ENCODE assay signal across 2 cellular contexts in the genomic region with DNA sequence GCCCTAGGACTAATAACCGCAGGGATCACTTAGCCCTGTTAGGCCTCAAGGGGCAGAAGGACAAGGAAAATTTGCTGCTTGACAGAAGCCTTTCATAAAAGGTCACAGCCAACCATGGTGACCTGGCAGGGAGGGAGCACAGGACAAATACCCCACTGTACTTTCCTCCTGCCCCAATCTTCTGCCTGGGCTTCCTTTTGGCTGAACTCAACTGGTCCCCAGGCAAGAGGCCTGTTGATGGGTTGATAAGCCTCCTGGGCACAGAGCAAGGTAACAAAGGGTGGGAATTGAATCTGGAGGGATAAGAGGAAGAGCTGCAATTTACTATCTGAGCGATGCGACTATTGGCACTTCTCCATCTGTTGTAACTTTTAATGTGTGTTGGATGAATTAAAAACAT.
TF ChIP-seq lines count a peak whose summit lies in the region.

No MANE protein-coding gene starts in this region.

TF ChIP-seq in SK-N-SH, 30 proteins besides CTCF, POLR2A, EP300 and RAD21 (continued from another document):
- TF ChIP-seq RFX5 (IDR thresholded peaks at IDR 0.05; ENCODE audit: low read length) (no peak), JUND (IDR thresholded peaks at IDR 0.05) (no peak), GATA2 (CRISPR knock-in tag; IDR thresholded peaks at IDR 0.05) (peak; percentile 67), TCF12 (IDR thresholded peaks at IDR 0.05) (no peak), ELF1 (IDR thresholded peaks at IDR 0.05) (no peak), TAF1 (IDR thresholded peaks at IDR 0.05; ENCODE audit: borderline replicate concordance, low read depth, low read length) (no peak), USF1 (IDR thresholded peaks at IDR 0.05; ENCODE audit: borderline replicate concordance, low read depth) (no peak), SMC3 (IDR thresholded peaks at IDR 0.05; ENCODE audit: low read depth, low read length) (no peak), NFIC (IDR thresholded peaks at IDR 0.05; ENCODE audit: borderline replicate concordance) (no peak), CHD2 (IDR thresholded peaks at IDR 0.05; ENCODE audit: low read length, partially characterized antibody) (no peak), FOXJ3 (CRISPR knock-in tag; IDR thresholded peaks at IDR 0.05) (peak; percentile 38; the same call in 1 of the 2 replicates), FOSL2 (IDR thresholded peaks at IDR 0.05; ENCODE audit: borderline replicate concordance, low read depth) (no peak)

TF ChIP-seq in SK-N-SH treated with all-trans-retinoic acid at 6 μM for 48 hours, 23 proteins besides CTCF, POLR2A, EP300 and RAD21 (continued from another document):
- no peak for TF ChIP-seq PATZ1 (CRISPR knock-in tag; IDR thresholded peaks at IDR 0.05; ENCODE audit: borderline replicate concordance)
- TF ChIP-seq ZFP3 (CRISPR knock-in tag; IDR thresholded peaks at IDR 0.05) = no peak
- no peak for TF ChIP-seq ZNF8 (CRISPR knock-in tag; IDR thresholded peaks at IDR 0.05)
- no peak for TF ChIP-seq ZNF565 (CRISPR knock-in tag; conservative IDR thresholded peaks at IDR 0.05; ENCODE audit: low read depth)
- TF ChIP-seq ESRRG (CRISPR knock-in tag; IDR thresholded peaks at IDR 0.05) = no peak
- TF ChIP-seq CSDC2 (CRISPR knock-in tag; IDR thresholded peaks at IDR 0.05) = no peak
- TF ChIP-seq SNAI2 (CRISPR knock-in tag; IDR thresholded peaks at IDR 0.05) = no peak
- no peak for TF ChIP-seq RARB (CRISPR knock-in tag; IDR thresholded peaks at IDR 0.05)
- no peak for TF ChIP-seq TSHZ2 (CRISPR knock-in tag; IDR thresholded peaks at IDR 0.05)
- no peak for TF ChIP-seq TCF4 (CRISPR knock-in tag; IDR thresholded peaks at IDR 0.05; ENCODE audit: borderline replicate concordance)
- TF ChIP-seq ZNF70 (CRISPR knock-in tag; IDR thresholded peaks at IDR 0.05) = no peak
- TF ChIP-seq PPARA (CRISPR knock-in tag; IDR thresholded peaks at IDR 0.05; ENCODE audit: borderline replicate concordance) = no peak
- no peak for TF ChIP-seq TOX (CRISPR knock-in tag; IDR thresholded peaks at IDR 0.05; ENCODE audit: borderline replicate concordance)
TF ChIP-seq in SK-N-SH treated with all-trans-retinoic acid at 6 μM for 48 hours: peak in this region for 0.
